11 cellular contexts compared by ENCODE assay signal in genomic region chr19:44755219-44755618, GRCh38. TPM values are rescaled to one million over a fixed set of nuclear protein-coding genes. Genes with fewer than 3 reads are reported as not detected.
A peak's percentile ranks its signal among the peaks of the same experiment; 100 is the strongest.
DNase-seq lines count a peak whose midpoint lies in the region; ATAC-seq and TF ChIP-seq lines count a peak whose summit lies in the region.
"Had no signal": no experiment of that assay in that cellular context is flagged by ENCODE, and none has a peak within 500 bp of the region (broad histone marks: within the 10 kb centered on the region; RNA-seq: fewer than 3 reads in every experiment).

No MANE protein-coding gene starts in this region.

- H3K9ac ChIP-seq in Loucy (ENCODE audit: low read depth, low read length, poor library complexity, severe bottlenecking) (peak overlapping the region; percentile 82), neural progenitor cell (no peak overlapping the region)

- H3K4me1 ChIP-seq in Loucy (ENCODE audit: insufficient read depth, low read length, poor library complexity, severe bottlenecking) = peaks cover 29% of the 10 kb centered on the region
- H3K4me1 ChIP-seq in neural progenitor cell = peaks cover 21% of the 10 kb centered on the region

- H3K9me2 ChIP-seq in Loucy (replicated peaks; ENCODE audit: low read depth, low read length) = no peaks in the 10 kb centered on the region

- intact Hi-C loops in CD14-positive monocyte (cut with micrococcal nuclease) = no loop called here
- intact Hi-C loops in dendritic cell treated with granulocyte-macrophage colony-stimulating factor and Interleukin-4, amounts not matched to agents 40 ng/mL and 50 ng/mL, for 4 days (cut with micrococcal nuclease) = loop anchor here (2.0 kb wide), 1 partner anchor 14 kb away; no protein-coding TSS in a partner anchor

- H3K27me3 ChIP-seq in Loucy (ENCODE audit: insufficient read depth, low read length, poor library complexity, severe bottlenecking) = no peaks in the 10 kb centered on the region
- H3K27me3 ChIP-seq in neural progenitor cell = peaks cover 98% of the 10 kb centered on the region
- H3K27me3 ChIP-seq: brain microvascular endothelial cell had no signal

- H3K4me1 Mint-ChIP-seq in CD14-positive monocyte (peaks cover 59% of the 10 kb centered on the region), neural progenitor cell (peaks cover 32% of the 10 kb centered on the region)
- H3K4me1 Mint-ChIP-seq in dendritic cell treated with granulocyte-macrophage colony-stimulating factor and Interleukin-4, amounts not matched to agents 40 ng/mL and 50 ng/mL, for 4 days (ENCODE audit: low read depth) = peaks cover 71% of the 10 kb centered on the region

- H3K79me2 ChIP-seq in Loucy (ENCODE audit: insufficient read depth, low read length) (no peaks in the 10 kb centered on the region), neural progenitor cell (ENCODE audit: low read depth) (no peaks in the 10 kb centered on the region)

- peaks cover 0 to 2% (median 0%) of the 10 kb centered on the region in 7 donors for H3K9me3 Mint-ChIP-seq in CD14-positive monocyte
- no peaks in the 10 kb centered on the region for H3K9me3 Mint-ChIP-seq in dendritic cell treated with granulocyte-macrophage colony-stimulating factor and Interleukin-4, amounts not matched to agents 40 ng/mL and 50 ng/mL, for 4 days
- no peaks in the 10 kb centered on the region for H3K9me3 Mint-ChIP-seq in neural progenitor cell
- H3K9me3 Mint-ChIP-seq: H9 had no signal

- peaks cover 73 to 85% of the 10 kb centered on the region in 2 donors for H3K36me3 Mint-ChIP-seq in CD14-positive monocyte
- peaks cover 100% of the 10 kb centered on the region for H3K36me3 Mint-ChIP-seq in dendritic cell treated with granulocyte-macrophage colony-stimulating factor and Interleukin-4, amounts not matched to agents 40 ng/mL and 50 ng/mL, for 4 days (ENCODE audit: low read depth)
- no peaks in the 10 kb centered on the region for H3K36me3 Mint-ChIP-seq in neural progenitor cell

- peak overlapping the region; percentile 77 to 90 for H3K4me3 Mint-ChIP-seq in CD14-positive monocyte
- H3K4me3 Mint-ChIP-seq in dendritic cell treated with granulocyte-macrophage colony-stimulating factor and Interleukin-4, amounts not matched to agents 40 ng/mL and 50 ng/mL, for 4 days = peak overlapping the region; percentile 97
- peak overlapping the region; percentile 73 for H3K4me3 Mint-ChIP-seq in neural progenitor cell

- DNase-seq in CD14-positive monocyte (ENCODE audit: low spot score) = no peak
- no peak for DNase-seq in neural progenitor cell (ENCODE audit: low spot score)
- no peak for DNase-seq in occipital lobe (lab: John Stamatoyannopoulos, UW)
- no peak for DNase-seq in NCI-H69 (lab: John Stamatoyannopoulos, UW)
- no peak for DNase-seq in iPS-NIHi11 (ENCODE audit: low spot score)
- DNase-seq: brain microvascular endothelial cell, H9, islet precursor cell had no signal

- H3K36me3 ChIP-seq in Loucy (ENCODE audit: insufficient read depth, low read length) = no peaks in the 10 kb centered on the region
- H3K36me3 ChIP-seq in neural progenitor cell = no peaks in the 10 kb centered on the region

- H3F3A ChIP-seq in Loucy (ENCODE audit: low read depth) (no peaks in the 10 kb centered on the region; the same call in 1 of the 2 replicates), neural progenitor cell (ENCODE audit: low read depth) (peaks cover 20% of the 10 kb centered on the region)

- TF ChIP-seq CTCF in CD14-positive monocyte (IDR thresholded peaks at IDR 0.05) (no peak), Loucy (conservative IDR thresholded peaks at IDR 0.05; ENCODE audit: low read length) (no peak), neural progenitor cell (IDR thresholded peaks at IDR 0.05) (no peak)

- H3K4me2 ChIP-seq in Loucy (ENCODE audit: low read depth, low read length, poor library complexity, severe bottlenecking) (peak overlapping the region; percentile 90), neural progenitor cell (no peak overlapping the region)

- H3K27ac Mint-ChIP-seq in CD14-positive monocyte (peak overlapping the region; percentile 88 to 100 (median 99)), neural progenitor cell (no peak overlapping the region)
- H3K27ac Mint-ChIP-seq in dendritic cell treated with granulocyte-macrophage colony-stimulating factor and Interleukin-4, amounts not matched to agents 40 ng/mL and 50 ng/mL, for 4 days = peak overlapping the region; percentile 97
- H3K27ac Mint-ChIP-seq: H9 had no signal

- peaks cover 0 to 3% (median 2%) of the 10 kb centered on the region in 3 donors for H3K27me3 Mint-ChIP-seq in CD14-positive monocyte (ENCODE audit: low read depth in 3 of 3)
- no peaks in the 10 kb centered on the region for H3K27me3 Mint-ChIP-seq in dendritic cell treated with granulocyte-macrophage colony-stimulating factor and Interleukin-4, amounts not matched to agents 40 ng/mL and 50 ng/mL, for 4 days
- H3K27me3 Mint-ChIP-seq in neural progenitor cell (ENCODE audit: insufficient read depth, low read depth) = peaks cover 56% of the 10 kb centered on the region

- ATAC-seq in GM19395 (IDR thresholded peaks at IDR 0.05; ENCODE audit: unreplicated experiment) = no peak

- H3K9me3 ChIP-seq in Loucy (ENCODE audit: insufficient read depth, low read depth, low read length) (no peaks in the 10 kb centered on the region), neural progenitor cell (ENCODE audit: low read depth) (no peaks in the 10 kb centered on the region)

- no peak overlapping the region for H2AFZ ChIP-seq in Loucy (ENCODE audit: low read length)
- no peak overlapping the region for H2AFZ ChIP-seq in neural progenitor cell (replicated peaks)

- H4K20me1 ChIP-seq in Loucy (ENCODE audit: insufficient read depth, low read length, poor library complexity, severe bottlenecking) = no peaks in the 10 kb centered on the region
- peaks cover 33% of the 10 kb centered on the region for H4K20me1 ChIP-seq in neural progenitor cell (ENCODE audit: low read depth)

- H3K4me3 ChIP-seq in Loucy (ENCODE audit: low read length, poor library complexity, severe bottlenecking) = peak overlapping the region; percentile 82
- H3K4me3 ChIP-seq in neural progenitor cell = no peak overlapping the region

- no peak overlapping the region for H3K27ac ChIP-seq in neural progenitor cell

RNA-seq across cellular contexts. Expression of gene BCL3, which starts 6.7 kb away (rescaled TPM):
- polyA plus RNA-seq in CD14-positive monocyte = 10 to 100 TPM; 18.7 to 23.1 TPM
- total RNA-seq in neural progenitor cell (ENCODE audit: low replicate concordance) (not detected in 2 replicates), occipital lobe (not detected)

RNA-seq across cellular contexts. Expression of gene CBLC, which starts 22.5 kb away (rescaled TPM):
- not detected for polyA plus RNA-seq in CD14-positive monocyte
- total RNA-seq in neural progenitor cell (ENCODE audit: low replicate concordance) = 1.4 and 1.5 TPM in 2 replicates
- not detected for total RNA-seq in occipital lobe

RNA-seq across cellular contexts. Expression of gene BCAM, which starts 53.7 kb away (rescaled TPM):
- not detected for polyA plus RNA-seq in CD14-positive monocyte
- total RNA-seq in neural progenitor cell (ENCODE audit: low replicate concordance) = 7.1 and 16.9 TPM in 2 replicates
- total RNA-seq in occipital lobe = 2.3 TPM

RNA-seq across cellular contexts. Expression of gene CEACAM16, which starts 56.3 kb away (rescaled TPM):
- polyA plus RNA-seq in CD14-positive monocyte = not detected
- not detected in 2 replicates for total RNA-seq in neural progenitor cell (ENCODE audit: low replicate concordance)
- not detected for total RNA-seq in occipital lobe
- total RNA-seq: H9 had no signal
